7 cellular contexts compared by ENCODE assay signal in genomic region chr6:152632383-152632782, GRCh38.
"Had no signal": no experiment of that assay in that cellular context is flagged by ENCODE, and none has a peak within 500 bp of the region (broad histone marks: within the 10 kb centered on the region; RNA-seq: fewer than 3 reads in every experiment).

No MANE protein-coding gene starts in this region.

- H3K4me1 ChIP-seq: HAP-1 had no signal

- H3K9me3 ChIP-seq: HAP-1 had no signal

- ATAC-seq: HCT116, K562 had no signal

- H3K36me3 ChIP-seq: HAP-1 had no signal

- H3K4me3 ChIP-seq: GM23248, HAP-1, K562 had no signal

- H3K27ac ChIP-seq: GM23248 had no signal

- DNase-seq: GM23248, GOT3, H7, IMR-90 had no signal
